Comparison of ENCODE assay signal across 13 cellular contexts in the genomic region with DNA sequence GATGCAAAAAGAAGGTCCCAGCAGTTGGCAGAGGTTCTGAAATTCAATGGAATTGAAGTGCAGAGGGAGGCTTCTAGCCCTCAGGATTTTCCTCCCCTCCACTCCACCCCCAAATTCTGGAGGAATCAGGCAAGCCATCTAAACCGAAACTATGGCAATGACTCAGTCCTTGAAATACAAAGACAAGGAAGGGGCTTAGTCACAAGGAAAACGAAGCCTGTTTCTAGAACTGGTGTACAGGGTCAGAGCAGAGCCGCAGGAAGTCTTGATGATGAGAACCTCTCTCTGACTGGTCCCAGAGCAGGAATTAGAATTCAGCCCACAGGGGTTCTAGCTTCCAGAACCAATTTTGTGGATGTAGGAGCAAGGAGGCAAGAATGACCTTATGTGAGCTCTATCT.
DNase-seq lines count a peak whose midpoint lies in the region; ATAC-seq and TF ChIP-seq lines count a peak whose summit lies in the region.
"Had no signal": no experiment of that assay in that cellular context is flagged by ENCODE, and none has a peak within 500 bp of the region (broad histone marks: within the 10 kb centered on the region; RNA-seq: fewer than 3 reads in every experiment).

No MANE protein-coding gene starts in this region.

- ATAC-seq in SK-N-SH treated with all-trans-retinoic acid at 6 μM for 48 hours: peak; percentile 92
- no peak for ATAC-seq in GM21423 (IDR thresholded peaks at IDR 0.05; ENCODE audit: unreplicated experiment)
- ATAC-seq in upper lobe of right lung: no peak
- ATAC-seq: activated CD4-positive, alpha-beta T cell treated with anti-CD3 and anti-CD28 coated beads for 36 hours had no signal

- H3K4me3 ChIP-seq in GM23248 (peak overlapping the region; percentile 69), skeletal muscle cell (ENCODE audit: low read depth, low read length) (no peak overlapping the region), upper lobe of right lung (no peak overlapping the region)
- H3K4me3 ChIP-seq: SJCRH30, thoracic aorta had no signal

- no peaks in the 10 kb centered on the region for H3K9me2 ChIP-seq in GM23248 (ENCODE audit: insufficient read depth)

- peak overlapping the region; percentile 85 for H3K4me2 ChIP-seq in GM23248 (ENCODE audit: unreplicated experiment)

- no peak for TF ChIP-seq CTCF in upper lobe of right lung (IDR thresholded peaks at IDR 0.05)

- in situ Hi-C loops in GM23248 (cut with MboI): no loop called here

- peaks cover 11% of the 10 kb centered on the region for H3F3A ChIP-seq in GM23248 (ENCODE audit: insufficient read depth)

- no peaks in the 10 kb centered on the region for H3K36me3 ChIP-seq in GM23248 (ENCODE audit: low read depth)
- H3K36me3 ChIP-seq in upper lobe of right lung: no peaks in the 10 kb centered on the region
- H3K36me3 ChIP-seq: SJCRH30, thoracic aorta had no signal

- H3K27ac ChIP-seq in GM23248 (peak overlapping the region; percentile 90), upper lobe of right lung (no peak overlapping the region)
- H3K27ac ChIP-seq: SJCRH30, thoracic aorta had no signal

- H4K20me1 ChIP-seq in GM23248 (ENCODE audit: insufficient read depth): no peaks in the 10 kb centered on the region

- peak overlapping the region; percentile 66 for H3K9ac ChIP-seq in GM23248

- intact Hi-C loops in upper lobe of right lung (cut with DNase I): no loop called here

- H2AFZ ChIP-seq in GM23248: peak overlapping the region; percentile 75

- H3K9me3 ChIP-seq in GM23248 (ENCODE audit: low read depth): no peaks in the 10 kb centered on the region
- H3K9me3 ChIP-seq in upper lobe of right lung: no peaks in the 10 kb centered on the region
- H3K9me3 ChIP-seq: SJCRH30, thoracic aorta had no signal

- H3K27me3 ChIP-seq in GM23248 (replicated peaks; ENCODE audit: insufficient read depth) (no peaks in the 10 kb centered on the region), upper lobe of right lung (no peaks in the 10 kb centered on the region)
- H3K27me3 ChIP-seq: SJCRH30 had no signal

- DNase-seq in GM23248 (peak; percentile 95), fibroblast of peridontal ligament (ENCODE audit: extremely low read depth) (peak; percentile 89), skeletal muscle cell (ENCODE audit: low read depth) (peak; percentile 81), upper lobe of right lung (no peak), NCI-H446 treated with DMSO at 0.1 percent for 48 hours (lab: John Stamatoyannopoulos, UW) (no peak)
- no peak for DNase-seq in stimulated activated CD4-positive, alpha-beta T cell treated with anti-CD3 and anti-CD28 coated beads, Interleukin-2, amount 100 ng/mL, for 48 hours
- DNase-seq: activated CD4-positive, alpha-beta T cell treated with anti-CD3 and anti-CD28 coated beads for 36 hours; DMS153; NCI-H2227 treated with DMSO at 0.1 percent for 48 hours; SJCRH30 had no signal

- H3K4me1 ChIP-seq in GM23248 (ENCODE audit: insufficient read depth) (peaks cover 29% of the 10 kb centered on the region), upper lobe of right lung (no peaks in the 10 kb centered on the region)

- WGBS in GM23248 (ENCODE audit: low coverage in 1 of 2, low lambda C conversion rate in 2 of 2, missing lambda C conversion rate in 2 of 2), 2 experiments: 5 to 20% methylated on average over 3 of the region's 3 CpGs

- H3K79me2 ChIP-seq in GM23248 (ENCODE audit: insufficient read depth): no peaks in the 10 kb centered on the region

TF ChIP-seq in SK-N-SH treated with all-trans-retinoic acid at 6 μM for 48 hours, 23 proteins besides CTCF, POLR2A, EP300 and RAD21:
- TF ChIP-seq CSDC2 (CRISPR knock-in tag; IDR thresholded peaks at IDR 0.05): no peak
- no peak for TF ChIP-seq TCF4 (CRISPR knock-in tag; IDR thresholded peaks at IDR 0.05; ENCODE audit: borderline replicate concordance)
- no peak for TF ChIP-seq ZNF70 (CRISPR knock-in tag; IDR thresholded peaks at IDR 0.05)
- no peak for TF ChIP-seq OSR1 (CRISPR knock-in tag; IDR thresholded peaks at IDR 0.05)
- no peak for TF ChIP-seq ZFP30 (CRISPR knock-in tag; IDR thresholded peaks at IDR 0.05)
- TF ChIP-seq ZNF8 (CRISPR knock-in tag; IDR thresholded peaks at IDR 0.05): no peak
- no peak for TF ChIP-seq TSHZ2 (CRISPR knock-in tag; IDR thresholded peaks at IDR 0.05)

Comparison
In these comparisons a context has a peak if more than half of its experiments do, and no peak if none do; other contexts are left out.
1. DNase-seq: peak in GM23248 (single experiment), fibroblast of peridontal ligament (single experiment) and skeletal muscle cell (single experiment); none in upper lobe of right lung (single experiment), NCI-H446 treated with DMSO at 0.1 percent for 48 hours (single experiment) and stimulated activated CD4-positive, alpha-beta T cell treated with anti-CD3 and anti-CD28 coated beads, Interleukin-2, amount 100 ng/mL, for 48 hours (0 of 2).